ENCODE assay signal across 25 cellular contexts in genomic region chr17:8741366-8741765, GRCh38. TPM values are rescaled to one million over a fixed set of nuclear protein-coding genes. Genes with fewer than 3 reads are reported as not detected.
"Had no signal": no experiment of that assay in that cellular context is flagged by ENCODE, and none has a peak within 500 bp of the region (broad histone marks: within the 10 kb centered on the region; RNA-seq: fewer than 3 reads in every experiment).

No MANE protein-coding gene starts in this region.

- H3K27ac Mint-ChIP-seq: activated T-cell treated with anti-CD3 and anti-CD28 coated beads, Interleukin-2, amount 50 U/mL, for 72 hours had no signal

- H3K36me3 Mint-ChIP-seq: activated naive CD8-positive, alpha-beta T cell treated with anti-CD3 and anti-CD28 coated beads, Interleukin-2, amount 10 ng/mL, durations not matched to agents 7 days and 5 days had no signal

- ATAC-seq: PC-3, SK-N-SH treated with all-trans-retinoic acid at 6 μM for 48 hours had no signal

- DNase-seq: activated CD4-positive, CD25-positive, alpha-beta regulatory T cell; activated CD8-positive, alpha-beta memory T cell treated with anti-CD3 and anti-CD28 coated beads, Interleukin-2, amount 50 U/mL, for 4 hours; activated CD8-positive, alpha-beta T cell treated with anti-CD3 and anti-CD28 coated beads for 36 hours; activated naive CD4-positive, alpha-beta T cell treated with anti-CD3 and anti-CD28 coated beads, Interleukin-2, amount 50 U/mL, for 16 hours; activated T-cell treated with anti-CD3 and anti-CD28 coated beads, Interleukin-2, amount 50 U/mL, for 72 hours; adrenal gland; aorta; central memory CD4-positive, alpha-beta T cell; MG63; MV-4-11; NCI-H1105; NCI-H1436; NCI-H1694 treated with DMSO at 0.1 percent for 48 hours; NCI-H2081; NCI-H446; NCI-H524; PC-3; SHP77; SW 1271 had no signal

- H3K4me3 ChIP-seq: adrenal gland, breast epithelium, MG63, SJSA1 had no signal

- H3K9me3 Mint-ChIP-seq: activated CD8-positive, alpha-beta T cell treated with anti-CD3 and anti-CD28 coated beads for 36 hours; activated naive CD8-positive, alpha-beta T cell treated with anti-CD3 and anti-CD28 coated beads, Interleukin-2, amount 10 ng/mL, durations not matched to agents 7 days and 5 days; activated T-cell treated with anti-CD3 and anti-CD28 coated beads, Interleukin-2, amount 50 U/mL, for 72 hours had no signal

- H3K4me2 ChIP-seq: KMS-11 had no signal

- H3K27me3 Mint-ChIP-seq: activated CD8-positive, alpha-beta T cell treated with anti-CD3 and anti-CD28 coated beads for 36 hours had no signal

- H3K27ac ChIP-seq: adrenal gland, breast epithelium, KMS-11, SJSA1, VCaP had no signal

- H3K9ac ChIP-seq: KMS-11 had no signal

- H3K4me1 ChIP-seq: breast epithelium had no signal

- H3K27me3 ChIP-seq: adrenal gland, breast epithelium, SJSA1 had no signal

- H3K9me3 ChIP-seq: adrenal gland, breast epithelium, MG63, SJSA1 had no signal

- H3K36me3 ChIP-seq: adrenal gland, breast epithelium, MG63, SJSA1 had no signal

RNA-seq across cellular contexts. Expression of gene CCDC42, which starts 3.3 kb away (rescaled TPM):
- total RNA-seq: adrenal gland, breast epithelium, PC-3, SJSA1 had no signal
- polyA plus RNA-seq: adrenal gland had no signal

RNA-seq across cellular contexts. Expression of gene SPDYE4, which starts 17.0 kb away (rescaled TPM):
- total RNA-seq: activated CD8-positive, alpha-beta T cell treated with anti-CD3 and anti-CD28 coated beads for 36 hours; activated naive CD8-positive, alpha-beta T cell treated with anti-CD3 and anti-CD28 coated beads, Interleukin-2, amount 10 ng/mL, durations not matched to agents 7 days and 5 days; activated T-cell treated with anti-CD3 and anti-CD28 coated beads, Interleukin-2, amount 50 U/mL, for 72 hours; adrenal gland; aorta; breast epithelium; PC-3; SJSA1 had no signal
- polyA plus RNA-seq: adrenal gland, aorta had no signal

RNA-seq across cellular contexts. Expression of gene MFSD6L, which starts 57.8 kb away (rescaled TPM):
- total RNA-seq: SJSA1 had no signal
- polyA plus RNA-seq: aorta had no signal
